Comparison of ENCODE assay signal across 8 cellular contexts in genomic region chr14:32702571-32702970, GRCh38.
DNase-seq lines count a peak whose midpoint lies in the region; ATAC-seq and TF ChIP-seq lines count a peak whose summit lies in the region.

No MANE protein-coding gene starts in this region.

- peak overlapping the region; percentile 33 for H3K4me3 ChIP-seq in left ventricle myocardium inferior
- peak overlapping the region in 1 of 3 donors; percentile 15 for H3K4me3 ChIP-seq in skeletal muscle tissue (ENCODE audit: low read length in 3 of 3)

- H3K9ac ChIP-seq in skeletal muscle tissue (ENCODE audit: low read depth in 1 of 3, low read length in 3 of 3) = peak overlapping the region in 2 of 3 donors; percentile 3 to 34

- no peaks in the 10 kb centered on the region for H3K36me3 ChIP-seq in left ventricle myocardium inferior
- peaks cover 0 to 3% (median 0%) of the 10 kb centered on the region in 3 donors for H3K36me3 ChIP-seq in skeletal muscle tissue (ENCODE audit: control insufficient read depth in 3 of 3, insufficient read depth in 3 of 3, low read length in 3 of 3)

- peaks cover 63% of the 10 kb centered on the region for H3K4me1 ChIP-seq in left ventricle myocardium inferior
- peaks cover 9 to 24% (median 17%) of the 10 kb centered on the region in 3 donors for H3K4me1 ChIP-seq in skeletal muscle tissue (ENCODE audit: control insufficient read depth in 3 of 3, insufficient read depth in 3 of 3, low read length in 3 of 3)

- H3K9me3 ChIP-seq in left ventricle myocardium inferior (replicated peaks) (no peaks in the 10 kb centered on the region), skeletal muscle tissue (ENCODE audit: control insufficient read depth in 3 of 3, low read length in 3 of 3) (no peaks in the 10 kb centered on the region)

- H3K27me3 ChIP-seq in left ventricle myocardium inferior (ENCODE audit: low read depth) (no peaks in the 10 kb centered on the region), skeletal muscle tissue (ENCODE audit: control insufficient read depth in 3 of 3, insufficient read depth in 3 of 3, low read length in 3 of 3) (no peaks in the 10 kb centered on the region)

- no peak for TF ChIP-seq CTCF in left ventricle myocardium inferior (IDR thresholded peaks at IDR 0.05; ENCODE audit: borderline replicate concordance)

- peak; percentile 97 for ATAC-seq in GM18508 (IDR thresholded peaks at IDR 0.05; ENCODE audit: insufficient read depth, unreplicated experiment)
- ATAC-seq in HG02840 (IDR thresholded peaks at IDR 0.05; ENCODE audit: low FRiP score, unreplicated experiment) = peak; percentile 85

- intact Hi-C loops in left ventricle myocardium inferior (cut with micrococcal nuclease) = no loop called here

- peak; percentile 12 for DNase-seq in activated T-cell treated with anti-CD3 and anti-CD28 coated beads, Interleukin-2, amount 50 U/mL, for 1 hour
- DNase-seq in left ventricle myocardium inferior = peak; percentile 34
- no peak for DNase-seq in UCSD-AML1 (lab: John Stamatoyannopoulos, UW; ENCODE audit: unreplicated experiment)
- no peak for DNase-seq in NCI-H510A (lab: John Stamatoyannopoulos, UW)
- DNase-seq in DMS 273 (lab: John Stamatoyannopoulos, UW; ENCODE audit: unreplicated experiment) = no peak

- H3K27ac ChIP-seq in left ventricle myocardium inferior (replicated peaks) (peak overlapping the region; percentile 77), skeletal muscle tissue (ENCODE audit: low read depth, low read length) (peak overlapping the region; percentile 61)

Comparison
In these comparisons a context has a peak if more than half of its experiments do, and no peak if none do; other contexts are left out.
1. DNase-seq: peak in activated T-cell treated with anti-CD3 and anti-CD28 coated beads, Interleukin-2, amount 50 U/mL, for 1 hour (single experiment) and left ventricle myocardium inferior (single experiment); none in UCSD-AML1 (single experiment), NCI-H510A (single experiment) and DMS 273 (single experiment).